21 cellular contexts compared by ENCODE assay signal in the genomic region with DNA sequence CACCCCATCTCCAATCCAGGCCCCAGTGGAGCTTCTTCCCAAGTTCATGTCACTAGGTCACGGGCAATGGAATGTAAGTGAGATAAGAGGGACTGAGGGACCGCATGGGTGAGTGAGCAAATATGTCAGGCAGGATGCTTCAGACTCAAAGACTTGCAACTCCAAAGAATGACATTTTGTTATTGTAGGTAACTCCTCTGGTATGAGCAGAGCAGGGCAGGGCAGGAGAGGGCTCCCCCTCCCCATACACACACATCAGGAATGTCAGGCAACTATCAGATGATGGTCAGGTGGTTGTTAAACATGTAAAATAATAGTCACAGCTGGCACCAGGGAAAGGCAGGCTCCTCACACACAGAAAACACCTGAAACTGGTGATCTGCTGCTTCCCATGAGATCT. TPM values are rescaled to one million over a fixed set of nuclear protein-coding genes. Genes with fewer than 3 reads are reported as not detected.
DNase-seq lines count a peak whose midpoint lies in the region; ATAC-seq, FAIRE-seq and TF ChIP-seq lines count a peak whose summit lies in the region.
"Had no signal": no experiment of that assay in that cellular context is flagged by ENCODE, and none has a peak within 500 bp of the region (broad histone marks: within the 10 kb centered on the region; RNA-seq: fewer than 3 reads in every experiment).

No MANE protein-coding gene starts in this region.

- H2BK120ac ChIP-seq in mesendoderm (ENCODE audit: low read depth, low read length) = no peak overlapping the region

- H3K9ac ChIP-seq in astrocyte (ENCODE audit: low read length) (no peak overlapping the region), mesendoderm (ENCODE audit: low read length) (no peak overlapping the region)

- no peaks in the 10 kb centered on the region for H3K27me3 ChIP-seq in astrocyte (ENCODE audit: insufficient read depth, low read length)
- no peaks in the 10 kb centered on the region for H3K27me3 ChIP-seq in mesendoderm (ENCODE audit: insufficient read depth, low read length, poor library complexity)
- H3K27me3 ChIP-seq in CD4-positive, alpha-beta T cell (ENCODE audit: control insufficient read depth, insufficient read depth, low read length) = peaks cover 8% of the 10 kb centered on the region
- H3K27me3 ChIP-seq: adrenal gland had no signal

- peaks cover 7% of the 10 kb centered on the region for H3K4me1 Mint-ChIP-seq in astrocyte (ENCODE audit: low read depth, unreplicated experiment)
- no peaks in the 10 kb centered on the region for H3K4me1 Mint-ChIP-seq in CD4-positive, alpha-beta T cell (ENCODE audit: low read depth)
- H3K4me1 Mint-ChIP-seq: neural crest cell had no signal

- H3K36me3 ChIP-seq in astrocyte (ENCODE audit: insufficient read depth, low read length) (no peaks in the 10 kb centered on the region), mesendoderm (ENCODE audit: control insufficient read depth, insufficient read depth, low read length) (no peaks in the 10 kb centered on the region), mucosa of descending colon (ENCODE audit: low read depth) (no peaks in the 10 kb centered on the region)
- H3K36me3 ChIP-seq: adrenal gland had no signal

- H2BK5ac ChIP-seq in mesendoderm (ENCODE audit: low read length) = no peak overlapping the region

- H3K9me3 ChIP-seq in astrocyte (ENCODE audit: insufficient read depth, low read depth, low read length) = peaks cover 4% of the 10 kb centered on the region
- peaks cover 59% of the 10 kb centered on the region for H3K9me3 ChIP-seq in CD4-positive, alpha-beta T cell (ENCODE audit: control insufficient read depth, low read length)
- peaks cover 81% of the 10 kb centered on the region for H3K9me3 ChIP-seq in mucosa of descending colon
- H3K9me3 ChIP-seq: adrenal gland had no signal

- H2AK5ac ChIP-seq in mesendoderm (ENCODE audit: low read length) = no peak overlapping the region

- H3K27ac ChIP-seq in astrocyte (ENCODE audit: low read depth, low read length) (no peak overlapping the region), mesendoderm (ENCODE audit: low read depth, low read length) (no peak overlapping the region)
- H3K27ac ChIP-seq in CD4-positive, alpha-beta T cell (ENCODE audit: low read depth, low read length) = no peak overlapping the region
- H3K27ac ChIP-seq: adrenal gland had no signal

- POLR2A ChIA-PET in CD4-positive, alpha-beta T cell (lab: Charles Lee) = no interaction called here

- H3K4ac ChIP-seq in mesendoderm (ENCODE audit: low read depth, low read length) = no peak overlapping the region

- no peak overlapping the region for H2BK15ac ChIP-seq in mesendoderm (replicated peaks; ENCODE audit: low read depth)

- H3K4me2 ChIP-seq in astrocyte (ENCODE audit: low read length) = no peak overlapping the region
- H3K4me2 ChIP-seq in mesendoderm (ENCODE audit: low read length) = no peak overlapping the region

- no peak overlapping the region for H4K5ac ChIP-seq in mesendoderm (ENCODE audit: low read length)

- DNase-seq in Caki2 (ENCODE audit: low read depth) (peak; percentile 88), HK-2 (ENCODE audit: unreplicated experiment) (peak; percentile 21), astrocyte (ENCODE audit: low read depth) (no peak), mesendoderm (peak; percentile 28), mucosa of descending colon (no peak)
- DNase-seq in CD4-positive, alpha-beta T cell = no peak
- DNase-seq: activated B cell treated with CpG ODN at 0.5 μM for 24 hours; activated gamma-delta T cell treated with Interleukin-2 at 50 U/mL for 16 hours; adrenal gland; CD4-positive, alpha-beta memory T cell; central memory CD4-positive, alpha-beta T cell; left ventricle myocardium superior; MM.1S; SHP77 treated with DMSO at 0.1 percent for 48 hours; stimulated activated CD8-positive, alpha-beta memory T cell treated with anti-CD3 and anti-CD28 coated beads, Interleukin-4, amount 100 ng/mL, for 48 hours had no signal

- H3K36me3 Mint-ChIP-seq in astrocyte (ENCODE audit: low read depth, unreplicated experiment) = peaks cover 7% of the 10 kb centered on the region
- peaks cover 37% of the 10 kb centered on the region for H3K36me3 Mint-ChIP-seq in CD4-positive, alpha-beta T cell (ENCODE audit: low read depth)

- WGBS in mesendoderm (ENCODE audit: extremely low coverage, insufficient coverage, low lambda C conversion rate) = no CpG with 5 or more reads among the region's 2 CpGs

- H3K18ac ChIP-seq in mesendoderm (ENCODE audit: low read length) = no peak overlapping the region

- no peak overlapping the region for H3K56ac ChIP-seq in mesendoderm (ENCODE audit: low read length)

- H4K20me1 ChIP-seq in astrocyte (ENCODE audit: insufficient read depth, low read length) = no peaks in the 10 kb centered on the region

- no peak overlapping the region for H2AFZ ChIP-seq in astrocyte (ENCODE audit: low read depth, low read length)

- no peak overlapping the region for H4K8ac ChIP-seq in mesendoderm (ENCODE audit: low read depth, low read length)

- FAIRE-seq in astrocyte (lab: Jason Lieb, UNC) = no peak

- peak overlapping the region; percentile 54 for H3K4me3 Mint-ChIP-seq in astrocyte (ENCODE audit: unreplicated experiment)
- H3K4me3 Mint-ChIP-seq in CD4-positive, alpha-beta T cell = no peak overlapping the region
- H3K4me3 Mint-ChIP-seq: activated B cell treated with CpG ODN at 0.5 μM for 24 hours; activated CD8-positive, alpha-beta T cell treated with anti-CD3 and anti-CD28 coated beads for 36 hours; neural crest cell had no signal

- H3K23ac ChIP-seq in mesendoderm (ENCODE audit: low read length) = no peak overlapping the region

- CTCF ChIA-PET in CD4-positive, alpha-beta T cell (lab: Charles Lee) = no interaction called here

- in situ Hi-C loops in Caki2 (cut with HindIII; ENCODE audit: low pct_unique_long_range_greater_than_20kb, low sequenced_read_pairs) = no loop called here

- peaks cover 14% of the 10 kb centered on the region for H3K27me3 Mint-ChIP-seq in astrocyte (ENCODE audit: low read depth, unreplicated experiment)
- H3K27me3 Mint-ChIP-seq in CD4-positive, alpha-beta T cell = peaks cover 10% of the 10 kb centered on the region

- no peak for ATAC-seq in CD4-positive, alpha-beta T cell (ENCODE audit: poor library complexity)
- ATAC-seq in GM19324 (IDR thresholded peaks at IDR 0.05; ENCODE audit: low FRiP score, unreplicated experiment) (no peak), mucosa of descending colon (no peak)
- ATAC-seq: activated CD8-positive, alpha-beta T cell treated with anti-CD3 and anti-CD28 coated beads for 36 hours; left ventricle myocardium superior had no signal

- H3K4me1 ChIP-seq in astrocyte (ENCODE audit: insufficient read depth, low read length) (peaks cover 3% of the 10 kb centered on the region), mesendoderm (ENCODE audit: control insufficient read depth, low read depth, low read length) (no peaks in the 10 kb centered on the region), mucosa of descending colon (ENCODE audit: low read depth) (no peaks in the 10 kb centered on the region)
- H3K4me1 ChIP-seq: adrenal gland had no signal

- H3K79me1 ChIP-seq in mesendoderm (ENCODE audit: low read length) = no peaks in the 10 kb centered on the region

- H3K79me2 ChIP-seq in astrocyte (ENCODE audit: insufficient read depth, low read length) = no peaks in the 10 kb centered on the region
- no peaks in the 10 kb centered on the region for H3K79me2 ChIP-seq in mesendoderm (ENCODE audit: control insufficient read depth, insufficient read depth, low read length)

- TF ChIP-seq CTCF in astrocyte (IDR thresholded peaks at IDR 0.05; ENCODE audit: insufficient read depth, low read depth, low read length) = no peak
- no peak for TF ChIP-seq CTCF in CD4-positive, alpha-beta T cell (IDR thresholded peaks at IDR 0.05)
- no peak for TF ChIP-seq CTCF in mucosa of descending colon (IDR thresholded peaks at IDR 0.05)

- H3K4me3 ChIP-seq in astrocyte (ENCODE audit: insufficient read depth, low read depth, low read length) (no peak overlapping the region), mesendoderm (ENCODE audit: low read length) (no peak overlapping the region), mucosa of descending colon (no peak overlapping the region)
- H3K4me3 ChIP-seq: adrenal gland had no signal

- H3K9me3 Mint-ChIP-seq in astrocyte (ENCODE audit: unreplicated experiment) = peaks cover 27% of the 10 kb centered on the region
- peaks cover 15% of the 10 kb centered on the region for H3K9me3 Mint-ChIP-seq in CD4-positive, alpha-beta T cell

- intact Hi-C loops in CD4-positive, alpha-beta T cell (cut with DNase I, micrococcal nuclease) = no loop called here
- intact Hi-C loops in mucosa of descending colon (cut with DNase I, micrococcal nuclease) = no loop called here

- peak overlapping the region; percentile 94 for H3K27ac Mint-ChIP-seq in astrocyte (ENCODE audit: unreplicated experiment)
- H3K27ac Mint-ChIP-seq in CD4-positive, alpha-beta T cell = no peak overlapping the region
- H3K27ac Mint-ChIP-seq: activated B cell treated with CpG ODN at 0.5 μM for 24 hours; activated CD8-positive, alpha-beta T cell treated with anti-CD3 and anti-CD28 coated beads for 36 hours; CD4-positive, alpha-beta memory T cell; progenitor cell of endocrine pancreas had no signal

RNA-seq across cellular contexts. Expression of a gene that starts 10.6 kb away (rescaled TPM):
- total RNA-seq in Caki2 (2014; rRNA removed; shearing (Covaris generic); ENCODE audit: low replicate concordance) = not detected in 2 replicates
- total RNA-seq in astrocyte (0.17 TPM in 1 of 2 replicates, not detected in the other), mucosa of descending colon (not detected)
- 0.01 TPM for polyA plus RNA-seq in mesendoderm (2013, experiment 1 of 2)
- not detected for polyA plus RNA-seq in mesendoderm (2013, experiment 2 of 2)
- total RNA-seq in CD4-positive, alpha-beta T cell = not detected
- total RNA-seq: activated B cell treated with CpG ODN at 0.5 μM for 24 hours; activated CD8-positive, alpha-beta T cell treated with anti-CD3 and anti-CD28 coated beads for 36 hours; adrenal gland; CD4-positive, alpha-beta memory T cell; left ventricle myocardium superior; mucosa of gallbladder; neural crest cell; progenitor cell of endocrine pancreas; urinary bladder had no signal
- polyA plus RNA-seq: adrenal gland; CD4-positive, alpha-beta memory T cell; urinary bladder had no signal

RNA-seq across cellular contexts. Expression of a gene that starts 41.4 kb away (rescaled TPM):
- not detected in 2 replicates for total RNA-seq in Caki2 (2014; rRNA removed; shearing (Covaris generic); ENCODE audit: low replicate concordance)
- total RNA-seq in astrocyte (not detected in 2 replicates), mucosa of descending colon (not detected)
- not detected for polyA plus RNA-seq in mesendoderm (2013, experiment 1 of 2)
- polyA plus RNA-seq in mesendoderm (2013, experiment 2 of 2) = not detected
- not detected for total RNA-seq in CD4-positive, alpha-beta T cell
- total RNA-seq: activated CD8-positive, alpha-beta T cell treated with anti-CD3 and anti-CD28 coated beads for 36 hours; adrenal gland; CD4-positive, alpha-beta memory T cell; left ventricle myocardium superior; mucosa of gallbladder; neural crest cell; progenitor cell of endocrine pancreas; urinary bladder had no signal
- polyA plus RNA-seq: adrenal gland; CD4-positive, alpha-beta memory T cell had no signal

RNA-seq across cellular contexts. Expression of a gene that starts 48.1 kb away (rescaled TPM):
- total RNA-seq in Caki2 (2014; rRNA removed; shearing (Covaris generic); ENCODE audit: low replicate concordance) = 12.3 and 22.3 TPM in 2 replicates
- total RNA-seq in astrocyte = 30.2 and 31.3 TPM in 2 replicates
- 14.5 TPM for polyA plus RNA-seq in mesendoderm (2013, experiment 1 of 2)
- polyA plus RNA-seq in mesendoderm (2013, experiment 2 of 2) = 14.4 TPM
- total RNA-seq in CD4-positive, alpha-beta T cell = 10 to 100 TPM; 42.1 to 45.5 TPM
- total RNA-seq in mucosa of descending colon = 10 to 100 TPM; 19.9 to 28.6 (median 28.0) TPM

Comparison
In these comparisons a context has a peak if more than half of its experiments do, and no peak if none do; other contexts are left out.
1. DNase-seq: peak in Caki2 (single experiment), HK-2 (single experiment) and mesendoderm (single experiment); none in astrocyte (single experiment), CD4-positive, alpha-beta T cell (0 of 10) and mucosa of descending colon (0 of 3).